Comparison of ENCODE assay signal across 12 cellular contexts in genomic region chr17:55693244-55694216, GRCh38. TPM values are rescaled to one million over a fixed set of nuclear protein-coding genes. Genes with fewer than 3 reads are reported as not detected.
DNase-seq lines count a peak whose midpoint lies in the region; ATAC-seq and TF ChIP-seq lines count a peak whose summit lies in the region.
"Had no signal": no experiment of that assay in that cellular context is flagged by ENCODE, and none has a peak within 500 bp of the region (broad histone marks: within the 10 kb centered on the region; RNA-seq: fewer than 3 reads in every experiment).

No MANE protein-coding gene starts in this region.

- DNase-seq in DMS 273 (lab: John Stamatoyannopoulos, UW; ENCODE audit: unreplicated experiment) = peak; percentile 22
- DNase-seq in DMS 273 treated with DMSO at 0.1 percent for 48 hours (lab: John Stamatoyannopoulos, UW) = no peak
- DNase-seq in body of pancreas = peak in 3 of 4 donors; percentile 15 to 55 (median 32)
- peak; percentile 77 for DNase-seq in left lobe of liver (ENCODE audit: low spot score)
- peak; percentile 19 for DNase-seq in transverse colon
- DNase-seq in mesendoderm = no peak
- no peak for DNase-seq in PC-9
- DNase-seq: EL, NCI-H2171 had no signal

- TF ChIP-seq CTCF in body of pancreas (IDR thresholded peaks at IDR 0.05) (no peak), transverse colon (IDR thresholded peaks at IDR 0.05) (no peak), PC-9 (conservative IDR thresholded peaks at IDR 0.05) (no peak)

- H3K9ac ChIP-seq in mesendoderm (ENCODE audit: low read length) = no peak overlapping the region

- H2AK5ac ChIP-seq in mesendoderm (ENCODE audit: low read length) = no peak overlapping the region

- no peaks in the 10 kb centered on the region for H3K9me3 ChIP-seq in body of pancreas
- no peaks in the 10 kb centered on the region for H3K9me3 ChIP-seq in transverse colon
- H3K9me3 ChIP-seq in PC-9 (ENCODE audit: insufficient read depth, low read depth) = no peaks in the 10 kb centered on the region
- H3K9me3 ChIP-seq: prostate gland had no signal

- no peak overlapping the region for H3K23ac ChIP-seq in mesendoderm (ENCODE audit: low read length)

- H3K79me2 ChIP-seq in mesendoderm (ENCODE audit: control insufficient read depth, insufficient read depth, low read length) (no peaks in the 10 kb centered on the region), PC-9 (ENCODE audit: low read depth) (no peaks in the 10 kb centered on the region)

- intact Hi-C loops in body of pancreas (cut with DNase I) = no loop called here
- intact Hi-C loops in transverse colon (cut with DNase I; ENCODE audit: low total_unique reads) = no loop called here
- intact Hi-C loops in PC-9 (cut with micrococcal nuclease; ENCODE audit: unreplicated experiment) = no loop called here

- no peaks in the 10 kb centered on the region for H3K27me3 ChIP-seq in body of pancreas
- no peaks in the 10 kb centered on the region for H3K27me3 ChIP-seq in transverse colon
- H3K27me3 ChIP-seq in mesendoderm (ENCODE audit: insufficient read depth, low read length, poor library complexity) = no peaks in the 10 kb centered on the region
- H3K27me3 ChIP-seq in PC-9 (ENCODE audit: insufficient read depth, low read depth) = peaks cover 78% of the 10 kb centered on the region

- TF ChIP-seq EP300 in transverse colon (IDR thresholded peaks at IDR 0.05; ENCODE audit: low read depth) = no peak

- no peak overlapping the region for H4K5ac ChIP-seq in mesendoderm (ENCODE audit: low read length)

- BruUV-seq in PC-9 (replicated peaks; lab: Mats Ljungman, UMichigan) = no TSS peak

- 18 to 29% methylated on average over 5 of the region's 5 CpGs for WGBS in body of pancreas, 2 donors
- WGBS in transverse colon (ENCODE audit: low coverage in 1 of 2), 2 donors = 52 to 59% methylated on average over 3 to 5 of the region's 5 CpGs
- no CpG with 5 or more reads among the region's 5 CpGs for WGBS in mesendoderm (ENCODE audit: extremely low coverage, insufficient coverage, low lambda C conversion rate)

- H3K79me1 ChIP-seq in mesendoderm (ENCODE audit: low read length) = no peaks in the 10 kb centered on the region

- no peaks in the 10 kb centered on the region for H4K20me1 ChIP-seq in PC-9 (ENCODE audit: insufficient read depth)

- POLR2A ChIA-PET in PC-9 (lab: Charles Lee; ENCODE audit: unreplicated experiment) = no interaction called here

- H2BK5ac ChIP-seq in mesendoderm (ENCODE audit: low read length) = no peak overlapping the region

- no peaks in the 10 kb centered on the region for H3F3A ChIP-seq in PC-9 (ENCODE audit: insufficient read depth, low read depth)

- H2AFZ ChIP-seq in PC-9 = no peak overlapping the region

- in situ Hi-C loops in transverse colon (cut with MboI; ENCODE audit: low pct_ligation_motif_present in 1 of 4, low pct_unique_long_range_greater_than_20kb in 1 of 4, low sequenced_read_pairs in 3 of 4) = no loop called here

- no peak overlapping the region for H2BK120ac ChIP-seq in mesendoderm (ENCODE audit: low read depth, low read length)

- H3K36me3 ChIP-seq in body of pancreas (replicated peaks in 1 of 2; ENCODE audit: insufficient read depth in 1 of 2, low read depth in 2 of 2) (no peaks in the 10 kb centered on the region), transverse colon (no peaks in the 10 kb centered on the region), mesendoderm (ENCODE audit: control insufficient read depth, insufficient read depth, low read length) (no peaks in the 10 kb centered on the region), PC-9 (ENCODE audit: low read depth) (no peaks in the 10 kb centered on the region)
- H3K36me3 ChIP-seq: prostate gland had no signal

- ATAC-seq in body of pancreas = no peak
- ATAC-seq in left lobe of liver = peak; percentile 95
- ATAC-seq in HG03175 (IDR thresholded peaks at IDR 0.05; ENCODE audit: unreplicated experiment) = no peak

- H3K4me3 ChIP-seq in body of pancreas (no peak overlapping the region), transverse colon (no peak overlapping the region), mesendoderm (ENCODE audit: low read length) (no peak overlapping the region), PC-9 (no peak overlapping the region)
- H3K4me3 ChIP-seq: prostate gland had no signal

- H3K56ac ChIP-seq in mesendoderm (ENCODE audit: low read length) = no peak overlapping the region

- H3K27ac ChIP-seq in body of pancreas = no peak overlapping the region
- peak overlapping the region; percentile 19 to 66 (median 32) for H3K27ac ChIP-seq in transverse colon
- H3K27ac ChIP-seq in mesendoderm (ENCODE audit: low read depth, low read length) = no peak overlapping the region
- no peak overlapping the region for H3K27ac ChIP-seq in PC-9
- H3K27ac ChIP-seq: 22Rv1, prostate gland had no signal

- H3K18ac ChIP-seq in mesendoderm (ENCODE audit: low read length) = no peak overlapping the region

- no peak for TF ChIP-seq POLR2A in body of pancreas (IDR thresholded peaks at IDR 0.05)
- TF ChIP-seq POLR2A in transverse colon (IDR thresholded peaks at IDR 0.05) = no peak

- no peaks in the 10 kb centered on the region for H3K9me2 ChIP-seq in PC-9 (ENCODE audit: insufficient read depth)

- no peak overlapping the region for H2BK15ac ChIP-seq in mesendoderm (replicated peaks; ENCODE audit: low read depth)

- no peak overlapping the region for H3K4me2 ChIP-seq in mesendoderm (ENCODE audit: low read length)
- no peak overlapping the region for H3K4me2 ChIP-seq in PC-9

- no peak overlapping the region for H3K4ac ChIP-seq in mesendoderm (ENCODE audit: low read depth, low read length)

- H3K4me1 ChIP-seq in body of pancreas (no peaks in the 10 kb centered on the region), transverse colon (peaks cover 0 to 21% (median 2%) of the 10 kb centered on the region in 4 donors), mesendoderm (ENCODE audit: control insufficient read depth, low read depth, low read length) (no peaks in the 10 kb centered on the region), PC-9 (replicated peaks; ENCODE audit: insufficient read depth) (no peaks in the 10 kb centered on the region)
- H3K4me1 ChIP-seq: prostate gland had no signal

- CTCF ChIA-PET in PC-9 (lab: Charles Lee) = no interaction called here

- no peak overlapping the region for H4K8ac ChIP-seq in mesendoderm (ENCODE audit: low read depth, low read length)

RNA-seq across cellular contexts. Expression of gene TMEM100, which starts 29.1 kb away (rescaled TPM):
- total RNA-seq in body of pancreas (1 to 10 TPM; 2.9 to 5.6 TPM), left lobe of liver (7.0 TPM), transverse colon (1 to 10 TPM in 2 of 4 donors, under 1 TPM in 1, not detected in 1; 1.00 to 7.8 (median 4.1) TPM), PC-9 (2021) (not detected in 2 replicates)
- polyA plus RNA-seq in mesendoderm (2013, experiment 1 of 2) = 0.31 TPM
- polyA plus RNA-seq in mesendoderm (2013, experiment 2 of 2) = 0.53 TPM

RNA-seq across cellular contexts. Expression of gene PCTP, which starts 57.3 kb away (rescaled TPM):
- total RNA-seq in body of pancreas (10 to 100 TPM in 1 of 2 donors, 1 to 10 TPM in 1; 5.6 to 13.0 TPM), left lobe of liver (74.1 TPM), transverse colon (100 to 1,000 TPM in 1 of 4 donors, 10 to 100 TPM in 2, 1 to 10 TPM in 1; 8.6 to 581 (median 35.0) TPM), PC-9 (2021) (16.0 and 17.3 TPM in 2 replicates)
- 16.0 TPM for polyA plus RNA-seq in mesendoderm (2013, experiment 1 of 2)
- 16.1 TPM for polyA plus RNA-seq in mesendoderm (2013, experiment 2 of 2)

Comparison
In these comparisons a context has a peak if more than half of its experiments do, and no peak if none do; other contexts are left out.
1. DNase-seq: peak in DMS 273 (single experiment), body of pancreas (3 of 4), left lobe of liver (single experiment) and transverse colon (single experiment); none in DMS 273 treated with DMSO at 0.1 percent for 48 hours (single experiment), mesendoderm (single experiment) and PC-9 (0 of 2).
2. H3K27ac ChIP-seq: peak in transverse colon (4 of 4); none in body of pancreas (0 of 4), mesendoderm (single experiment) and PC-9 (single experiment).